13 cellular contexts compared by ENCODE assay signal in the genomic region with DNA sequence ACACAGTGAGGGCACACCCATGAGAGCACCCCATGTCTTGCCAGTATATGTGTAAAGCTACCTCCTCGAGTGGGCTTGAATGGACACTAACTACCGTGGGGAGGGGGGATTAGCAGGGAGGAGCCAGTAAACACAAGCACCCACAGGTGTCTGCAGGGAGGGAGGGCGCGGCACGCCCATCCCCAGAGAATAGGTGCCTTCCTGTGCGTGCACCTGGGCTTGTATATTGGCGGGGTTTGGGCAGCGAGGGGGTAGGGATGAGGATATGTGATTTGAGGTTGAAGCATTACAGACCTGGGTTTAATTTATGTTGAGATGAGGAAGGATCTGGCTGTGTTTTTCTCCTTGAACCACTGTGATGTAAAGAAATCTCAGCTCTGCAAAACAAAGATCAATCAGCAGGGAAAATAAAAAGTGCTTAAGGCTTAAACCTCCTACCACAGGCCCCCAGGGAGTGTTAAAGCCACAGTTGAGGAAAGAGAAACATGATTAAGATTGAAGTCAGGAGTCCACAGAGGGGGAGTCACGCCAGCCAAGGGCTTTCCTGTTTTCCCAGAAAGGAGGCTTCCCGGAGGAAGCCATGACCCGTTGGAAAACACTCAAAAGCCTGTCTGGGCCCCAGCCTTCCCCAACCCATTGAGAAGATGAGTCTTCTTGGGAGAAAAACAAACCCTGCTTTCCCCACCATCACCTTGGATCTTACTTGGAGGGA.
DNase-seq lines count a peak whose midpoint lies in the region; ATAC-seq and TF ChIP-seq lines count a peak whose summit lies in the region.
"Had no signal": no experiment of that assay in that cellular context is flagged by ENCODE, and none has a peak within 500 bp of the region (broad histone marks: within the 10 kb centered on the region; RNA-seq: fewer than 3 reads in every experiment).

No MANE protein-coding gene starts in this region.

- H3K27me3 Mint-ChIP-seq in IgD-negative memory B cell (peaks cover 13% of the 10 kb centered on the region), naive B cell (peaks cover 39 to 74% (median 65%) of the 10 kb centered on the region in 3 donors)
- H3K27me3 Mint-ChIP-seq in activated T-cell treated with anti-CD3 and anti-CD28 coated beads, Interleukin-2, amount 50 U/mL, for 72 hours (ENCODE audit: low read depth) = peaks cover 46% of the 10 kb centered on the region

- H3K9me3 ChIP-seq in upper lobe of left lung = no peaks in the 10 kb centered on the region
- H3K9me3 ChIP-seq: neutrophil had no signal

- 21 to 36% methylated on average over 11 of the region's 11 CpGs for WGBS in upper lobe of left lung, 2 donors

- H3K27me3 ChIP-seq in upper lobe of left lung = no peaks in the 10 kb centered on the region

- H3K9me3 Mint-ChIP-seq in IgD-negative memory B cell = peaks cover 0 to 3% (median 0%) of the 10 kb centered on the region in 3 donors
- H3K9me3 Mint-ChIP-seq in naive B cell = peaks cover 0 to 12% (median 0%) of the 10 kb centered on the region in 7 donors
- no peaks in the 10 kb centered on the region for H3K9me3 Mint-ChIP-seq in activated T-cell treated with anti-CD3 and anti-CD28 coated beads, Interleukin-2, amount 50 U/mL, for 72 hours

- TF ChIP-seq CTCF in upper lobe of left lung (IDR thresholded peaks at IDR 0.05) = no peak

- H3K36me3 Mint-ChIP-seq in IgD-negative memory B cell = peaks cover 2% of the 10 kb centered on the region
- H3K36me3 Mint-ChIP-seq in naive B cell = no peaks in the 10 kb centered on the region
- no peaks in the 10 kb centered on the region for H3K36me3 Mint-ChIP-seq in activated T-cell treated with anti-CD3 and anti-CD28 coated beads, Interleukin-2, amount 50 U/mL, for 72 hours (ENCODE audit: insufficient read depth in 2 of 2)

- H3K4me3 ChIP-seq in upper lobe of left lung = no peak overlapping the region
- H3K4me3 ChIP-seq: SK-N-MC had no signal

- no peaks in the 10 kb centered on the region for H3K36me3 ChIP-seq in upper lobe of left lung
- H3K36me3 ChIP-seq: neutrophil had no signal

- H3K4me1 ChIP-seq in upper lobe of left lung = no peaks in the 10 kb centered on the region

- peak overlapping the region; percentile 53 to 92 (median 72) for H3K4me3 Mint-ChIP-seq in IgD-negative memory B cell
- H3K4me3 Mint-ChIP-seq in naive B cell = peak overlapping the region in 3 of 8 donors; percentile 1 to 59 (median 14)
- no peak overlapping the region for H3K4me3 Mint-ChIP-seq in activated T-cell treated with anti-CD3 and anti-CD28 coated beads, Interleukin-2, amount 50 U/mL, for 72 hours

- H3K27ac ChIP-seq in cingulate gyrus (ENCODE audit: low read depth, low read length) (peak overlapping the region; percentile 4), upper lobe of left lung (no peak overlapping the region)
- H3K27ac ChIP-seq: neutrophil, SK-N-MC had no signal

- no peak for TF ChIP-seq EP300 in upper lobe of left lung (IDR thresholded peaks at IDR 0.05)

- ATAC-seq in naive B cell (ENCODE audit: low read depth in 2 of 2) (peak; percentile 63 to 65), upper lobe of left lung (ENCODE audit: low FRiP score in 2 of 2) (no peak)
- no peak for ATAC-seq in activated T-cell treated with anti-CD3 and anti-CD28 coated beads, Interleukin-2, amount 50 U/mL, for 72 hours (replicated peaks in 1 of 2)
- ATAC-seq: activated CD4-positive, CD25-positive, alpha-beta regulatory T cell treated with anti-CD3 and anti-CD28 coated beads, Interleukin-2, amount 50 U/mL, for 24 hours; left ventricle myocardium superior had no signal

- peaks cover 23 to 49% (median 46%) of the 10 kb centered on the region in 3 donors for H3K4me1 Mint-ChIP-seq in IgD-negative memory B cell
- H3K4me1 Mint-ChIP-seq in naive B cell = peaks cover 5 to 6% (median 6%) of the 10 kb centered on the region in 3 donors
- no peaks in the 10 kb centered on the region for H3K4me1 Mint-ChIP-seq in activated T-cell treated with anti-CD3 and anti-CD28 coated beads, Interleukin-2, amount 50 U/mL, for 72 hours (ENCODE audit: low read depth)

- no peak for TF ChIP-seq POLR2A in upper lobe of left lung (IDR thresholded peaks at IDR 0.05)

- H3K27ac Mint-ChIP-seq in IgD-negative memory B cell = peak overlapping the region; percentile 86 to 99 (median 97)
- peak overlapping the region in 2 of 6 donors; percentile 11 to 24 for H3K27ac Mint-ChIP-seq in naive B cell
- H3K27ac Mint-ChIP-seq in activated T-cell treated with anti-CD3 and anti-CD28 coated beads, Interleukin-2, amount 50 U/mL, for 72 hours = no peak overlapping the region

- DNase-seq in COR-L47 (lab: John Stamatoyannopoulos, UW) (peak; percentile 53), naive B cell (no peak), upper lobe of left lung (no peak), Ammon's horn (ENCODE audit: low spot score) (no peak)
- DNase-seq in stimulated activated naive CD4-positive, alpha-beta T cell (lab: John Stamatoyannopoulos, UW) = no peak
- no peak for DNase-seq in activated T-cell treated with anti-CD3 and anti-CD28 coated beads, Interleukin-2, amount 50 U/mL, for 72 hours
- DNase-seq: Calu3, left ventricle myocardium superior had no signal

Comparison
In these comparisons a context has a peak if more than half of its experiments do, and no peak if none do; other contexts are left out.
1. H3K4me3 Mint-ChIP-seq: peak in IgD-negative memory B cell (4 of 4); none in activated T-cell treated with anti-CD3 and anti-CD28 coated beads, Interleukin-2, amount 50 U/mL, for 72 hours (0 of 2).
2. ATAC-seq: peak in naive B cell (2 of 2); none in upper lobe of left lung (0 of 2) and activated T-cell treated with anti-CD3 and anti-CD28 coated beads, Interleukin-2, amount 50 U/mL, for 72 hours (0 of 2).